ENCODE assay signal across 25 cellular contexts in the genomic region with DNA sequence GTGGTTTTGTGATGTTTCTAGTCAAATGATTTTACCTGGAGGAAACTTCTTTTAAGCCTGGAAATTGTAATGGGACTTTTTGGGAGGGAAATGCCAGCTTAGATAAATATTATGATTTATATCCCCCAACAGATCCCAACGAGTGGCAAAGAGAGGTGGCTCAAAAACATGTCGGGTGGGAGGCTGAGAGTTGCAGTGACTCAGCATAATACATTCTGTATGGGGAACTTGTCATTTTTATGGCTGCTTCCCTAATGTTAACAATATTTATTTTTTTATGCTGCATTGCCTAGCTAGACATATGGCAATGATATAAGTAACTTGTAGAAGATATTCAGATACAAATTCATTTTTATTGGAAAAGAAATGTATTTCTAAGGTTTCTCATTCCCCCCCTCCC.
"Had no signal": no experiment of that assay in that cellular context is flagged by ENCODE, and none has a peak within 500 bp of the region (broad histone marks: within the 10 kb centered on the region; RNA-seq: fewer than 3 reads in every experiment).

No MANE protein-coding gene starts in this region.

- H3K9me3 ChIP-seq: colonic mucosa, esophagus muscularis mucosa, gastrocnemius medialis, ovary, prostate gland, spleen, testis, uterus had no signal

- H3K27me3 Mint-ChIP-seq: activated naive CD8-positive, alpha-beta T cell had no signal

- H3K27me3 ChIP-seq: colonic mucosa, esophagus muscularis mucosa, gastrocnemius medialis, ovary, spleen, testis, uterus had no signal

- DNase-seq: activated CD4-positive, alpha-beta T cell treated with anti-CD3 and anti-CD28 coated beads for 4 hours; activated CD4-positive, alpha-beta T cell treated with anti-CD3 and anti-CD28 coated beads, Interleukin-2, amount 50 U/mL, for 48 hours; activated CD4-positive, CD25-positive, alpha-beta regulatory T cell; activated CD8-positive, alpha-beta memory T cell treated with anti-CD3 and anti-CD28 coated beads, Interleukin-2, amount 50 U/mL, for 48 hours; activated naive CD4-positive, alpha-beta T cell; activated T-cell treated with anti-CD3 and anti-CD28 coated beads, Interleukin-2, amount 50 U/mL, for 4 hours; central memory CD4-positive, alpha-beta T cell; colonic mucosa; gastrocnemius medialis; head of caudate nucleus; hypothalamus; midbrain; natural killer cell; ovary; spleen; stimulated activated CD4-positive, alpha-beta T cell treated with anti-CD3 and anti-CD28 coated beads, Interleukin-4, amount 100 ng/mL, for 1 hour; stimulated activated naive CD4-positive, alpha-beta T cell; testis; trophoblast cell; uterus had no signal

- H3K27ac ChIP-seq: colonic mucosa, esophagus muscularis mucosa, gastrocnemius medialis, ovary, prostate gland, spleen, testis, uterus had no signal

- FAIRE-seq: astrocyte had no signal

- H3K9me3 Mint-ChIP-seq: activated T-helper 2 cell treated with anti-CD3 and anti-CD28 coated beads, Interferon-gamma antibody, Interleukin-2, Interleukin-4, amounts not matched to agents 10 μg/mL and 5 μg/mL and 100 μg/mL, durations not matched to agents 14 hours and 24 hours and 36 hours; natural killer cell had no signal

- H3K27ac Mint-ChIP-seq: activated naive CD8-positive, alpha-beta T cell; activated T-helper 2 cell treated with anti-CD3 and anti-CD28 coated beads, Interferon-gamma antibody, Interleukin-2, Interleukin-4, amounts not matched to agents 10 μg/mL and 5 μg/mL and 100 μg/mL, durations not matched to agents 14 hours and 24 hours and 36 hours; natural killer cell had no signal

- H3K4me3 Mint-ChIP-seq: activated naive CD8-positive, alpha-beta T cell; activated T-cell treated with anti-CD3 and anti-CD28 coated beads, Interleukin-2, amount 50 U/mL, for 4 hours; natural killer cell had no signal

- H3K4me3 ChIP-seq: colonic mucosa, esophagus muscularis mucosa, gastrocnemius medialis, ovary, prostate gland, spleen, testis, uterus had no signal

- H3K36me3 ChIP-seq: colonic mucosa, ovary, prostate gland, uterus had no signal

- ATAC-seq: activated T-cell treated with anti-CD3 and anti-CD28 coated beads, Interleukin-2, amount 50 U/mL, for 4 hours; gastrocnemius medialis; natural killer cell had no signal

- H3K4me1 ChIP-seq: colonic mucosa, prostate gland, spleen, testis, uterus had no signal
